In genomic region chr5:95360667-95361066, GRCh38 we compare ENCODE assay signal across 13 cellular contexts. TPM values are rescaled to one million over a fixed set of nuclear protein-coding genes. Genes with fewer than 3 reads are reported as not detected.
"Had no signal": no experiment of that assay in that cellular context is flagged by ENCODE, and none has a peak within 500 bp of the region (broad histone marks: within the 10 kb centered on the region; RNA-seq: fewer than 3 reads in every experiment).

No MANE protein-coding gene starts in this region.

RNA-seq across cellular contexts. Expression of gene FAM81B, which starts 30.5 kb away (rescaled TPM):
- total RNA-seq: activated B cell treated with CpG ODN at 0.5 μM for 24 hours; activated CD4-positive, alpha-beta memory T cell treated with anti-CD3 and anti-CD28 coated beads for 36 hours; activated CD4-positive, alpha-beta memory T cell treated with anti-CD3 and anti-CD28 coated beads, Interleukin-2, amount 10 ng/mL, durations not matched to agents 7 days and 5 days; activated CD4-positive, alpha-beta T cell treated with anti-CD3 and anti-CD28 coated beads for 36 hours; activated CD4-positive, alpha-beta T cell treated with anti-CD3 and anti-CD28 coated beads, Interleukin-2, amount 10 ng/mL, durations not matched to agents 24 days and 14 days; activated CD4-positive, alpha-beta T cell treated with anti-CD3 and anti-CD28 coated beads, Interleukin-2, amount 10 ng/mL, durations not matched to agents 7 days and 5 days; activated CD8-positive, alpha-beta memory T cell treated with anti-CD3 and anti-CD28 coated beads for 36 hours; activated CD8-positive, alpha-beta memory T cell treated with anti-CD3 and anti-CD28 coated beads, Interleukin-2, amount 10 ng/mL, durations not matched to agents 7 days and 5 days; activated CD8-positive, alpha-beta T cell treated with anti-CD3 and anti-CD28 coated beads for 36 hours; activated CD8-positive, alpha-beta T cell treated with anti-CD3 and anti-CD28 coated beads, Interleukin-2, amount 10 ng/mL, durations not matched to agents 7 days and 5 days; T-helper 1 cell treated with Interleukin-12 subunit alpha and Interleukin-12 subunit beta and Interleukin-4 antibody, amounts not matched to agents 30 ng/mL and 1 ng/mL, for 36 hours; T-helper 2 cell treated with Interferon-gamma antibody and Interleukin-4, amounts not matched to agents 100 ng/mL and 5 ng/mL, for 36 hours; WTC11 had no signal
